In the genomic region with DNA sequence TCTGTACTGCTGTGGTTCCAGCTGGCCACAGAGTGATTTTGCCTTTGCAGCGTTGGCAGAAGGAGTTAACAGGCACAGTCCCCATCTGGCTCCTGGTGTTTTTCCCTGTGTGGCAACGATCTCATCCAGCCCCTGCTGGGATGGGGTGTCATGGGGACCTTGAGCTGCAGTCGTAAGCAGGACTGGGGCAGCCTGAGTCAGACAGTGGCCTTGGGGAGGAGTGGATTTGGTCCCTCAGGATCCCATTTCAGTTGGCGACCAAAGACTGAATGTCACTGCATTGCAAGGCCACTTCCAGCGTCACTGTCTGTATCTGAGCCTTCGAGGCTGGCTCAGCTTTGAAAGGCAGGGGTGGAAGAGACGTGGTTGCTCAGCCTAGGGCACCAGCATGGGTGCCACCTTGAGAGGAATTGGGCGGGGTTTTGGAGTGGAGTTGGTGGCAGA, we compare ENCODE assay signal across 1 cellular context.
TF ChIP-seq lines count a peak whose summit lies in the region.

No MANE protein-coding gene starts in this region.

TF ChIP-seq in HepG2, 621 proteins besides CTCF, POLR2A, EP300 and RAD21 (continued from another document):
- TF ChIP-seq, protein P1, sequence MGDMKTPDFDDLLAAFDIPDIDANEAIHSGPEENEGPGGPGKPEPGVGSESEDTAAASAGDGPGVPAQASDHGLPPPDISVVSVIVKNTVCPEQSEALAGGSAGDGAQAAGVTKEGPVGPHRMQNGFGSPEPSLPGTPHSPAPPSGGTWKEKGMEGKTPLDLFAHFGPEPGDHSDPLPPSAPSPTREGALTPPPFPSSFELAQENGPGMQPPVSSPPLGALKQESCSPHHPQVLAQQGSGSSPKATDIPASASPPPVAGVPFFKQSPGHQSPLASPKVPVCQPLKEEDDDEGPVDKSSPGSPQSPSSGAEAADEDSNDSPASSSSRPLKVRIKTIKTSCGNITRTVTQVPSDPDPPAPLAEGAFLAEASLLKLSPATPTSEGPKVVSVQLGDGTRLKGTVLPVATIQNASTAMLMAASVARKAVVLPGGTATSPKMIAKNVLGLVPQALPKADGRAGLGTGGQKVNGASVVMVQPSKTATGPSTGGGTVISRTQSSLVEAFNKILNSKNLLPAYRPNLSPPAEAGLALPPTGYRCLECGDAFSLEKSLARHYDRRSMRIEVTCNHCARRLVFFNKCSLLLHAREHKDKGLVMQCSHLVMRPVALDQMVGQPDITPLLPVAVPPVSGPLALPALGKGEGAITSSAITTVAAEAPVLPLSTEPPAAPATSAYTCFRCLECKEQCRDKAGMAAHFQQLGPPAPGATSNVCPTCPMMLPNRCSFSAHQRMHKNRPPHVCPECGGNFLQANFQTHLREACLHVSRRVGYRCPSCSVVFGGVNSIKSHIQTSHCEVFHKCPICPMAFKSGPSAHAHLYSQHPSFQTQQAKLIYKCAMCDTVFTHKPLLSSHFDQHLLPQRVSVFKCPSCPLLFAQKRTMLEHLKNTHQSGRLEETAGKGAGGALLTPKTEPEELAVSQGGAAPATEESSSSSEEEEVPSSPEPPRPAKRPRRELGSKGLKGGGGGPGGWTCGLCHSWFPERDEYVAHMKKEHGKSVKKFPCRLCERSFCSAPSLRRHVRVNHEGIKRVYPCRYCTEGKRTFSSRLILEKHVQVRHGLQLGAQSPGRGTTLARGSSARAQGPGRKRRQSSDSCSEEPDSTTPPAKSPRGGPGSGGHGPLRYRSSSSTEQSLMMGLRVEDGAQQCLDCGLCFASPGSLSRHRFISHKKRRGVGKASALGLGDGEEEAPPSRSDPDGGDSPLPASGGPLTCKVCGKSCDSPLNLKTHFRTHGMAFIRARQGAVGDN (CRISPR knock-in tag; IDR thresholded peaks at IDR 0.05), result peak; percentile 75
- TF ChIP-seq, protein P2, sequence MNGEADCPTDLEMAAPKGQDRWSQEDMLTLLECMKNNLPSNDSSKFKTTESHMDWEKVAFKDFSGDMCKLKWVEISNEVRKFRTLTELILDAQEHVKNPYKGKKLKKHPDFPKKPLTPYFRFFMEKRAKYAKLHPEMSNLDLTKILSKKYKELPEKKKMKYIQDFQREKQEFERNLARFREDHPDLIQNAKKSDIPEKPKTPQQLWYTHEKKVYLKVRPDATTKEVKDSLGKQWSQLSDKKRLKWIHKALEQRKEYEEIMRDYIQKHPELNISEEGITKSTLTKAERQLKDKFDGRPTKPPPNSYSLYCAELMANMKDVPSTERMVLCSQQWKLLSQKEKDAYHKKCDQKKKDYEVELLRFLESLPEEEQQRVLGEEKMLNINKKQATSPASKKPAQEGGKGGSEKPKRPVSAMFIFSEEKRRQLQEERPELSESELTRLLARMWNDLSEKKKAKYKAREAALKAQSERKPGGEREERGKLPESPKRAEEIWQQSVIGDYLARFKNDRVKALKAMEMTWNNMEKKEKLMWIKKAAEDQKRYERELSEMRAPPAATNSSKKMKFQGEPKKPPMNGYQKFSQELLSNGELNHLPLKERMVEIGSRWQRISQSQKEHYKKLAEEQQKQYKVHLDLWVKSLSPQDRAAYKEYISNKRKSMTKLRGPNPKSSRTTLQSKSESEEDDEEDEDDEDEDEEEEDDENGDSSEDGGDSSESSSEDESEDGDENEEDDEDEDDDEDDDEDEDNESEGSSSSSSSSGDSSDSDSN (CRISPR knock-in tag; IDR thresholded peaks at IDR 0.05), result peak; percentile 84
- TF ChIP-seq MAZ (IDR thresholded peaks at IDR 0.05; ENCODE audit: borderline replicate concordance, low read depth, low read length), result no peak
- no peak for TF ChIP-seq MAZ (CRISPR knock-in tag; IDR thresholded peaks at IDR 0.05; ENCODE audit: low read depth)
- TF ChIP-seq SP1 (IDR thresholded peaks at IDR 0.05), result no peak
- TF ChIP-seq SP1 (CRISPR knock-in tag; IDR thresholded peaks at IDR 0.05), result no peak
- TF ChIP-seq HNRNPUL1 (IDR thresholded peaks at IDR 0.05; ENCODE audit: low read depth, low read length), result no peak
- no peak for TF ChIP-seq SALL1 (CRISPR knock-in tag; IDR thresholded peaks at IDR 0.05)
- 0 out of 2 replicates have a peak, but pooled peaks have one; percentile 15 for TF ChIP-seq PPARG (CRISPR knock-in tag; conservative IDR thresholded peaks at IDR 0.05)
- no peak for TF ChIP-seq FIP1L1 (IDR thresholded peaks at IDR 0.05; ENCODE audit: borderline replicate concordance, insufficient read depth, low read depth, low read length)
- TF ChIP-seq SAP130 (CRISPR knock-in tag; IDR thresholded peaks at IDR 0.05; ENCODE audit: low read depth), result peak; percentile 42
- no peak for TF ChIP-seq NR2F6 (IDR thresholded peaks at IDR 0.05)
- TF ChIP-seq NR2F6 (CRISPR knock-in tag; IDR thresholded peaks at IDR 0.05), result no peak
- peak; percentile 47 for TF ChIP-seq IKZF4 (CRISPR knock-in tag; IDR thresholded peaks at IDR 0.05; ENCODE audit: borderline replicate concordance, low read depth, not compliant biosample characterization)
- TF ChIP-seq TEAD3 (CRISPR knock-in tag; optimal IDR thresholded peaks at IDR 0.05; ENCODE audit: borderline replicate concordance), result peak; percentile 53
- TF ChIP-seq, protein P3, sequence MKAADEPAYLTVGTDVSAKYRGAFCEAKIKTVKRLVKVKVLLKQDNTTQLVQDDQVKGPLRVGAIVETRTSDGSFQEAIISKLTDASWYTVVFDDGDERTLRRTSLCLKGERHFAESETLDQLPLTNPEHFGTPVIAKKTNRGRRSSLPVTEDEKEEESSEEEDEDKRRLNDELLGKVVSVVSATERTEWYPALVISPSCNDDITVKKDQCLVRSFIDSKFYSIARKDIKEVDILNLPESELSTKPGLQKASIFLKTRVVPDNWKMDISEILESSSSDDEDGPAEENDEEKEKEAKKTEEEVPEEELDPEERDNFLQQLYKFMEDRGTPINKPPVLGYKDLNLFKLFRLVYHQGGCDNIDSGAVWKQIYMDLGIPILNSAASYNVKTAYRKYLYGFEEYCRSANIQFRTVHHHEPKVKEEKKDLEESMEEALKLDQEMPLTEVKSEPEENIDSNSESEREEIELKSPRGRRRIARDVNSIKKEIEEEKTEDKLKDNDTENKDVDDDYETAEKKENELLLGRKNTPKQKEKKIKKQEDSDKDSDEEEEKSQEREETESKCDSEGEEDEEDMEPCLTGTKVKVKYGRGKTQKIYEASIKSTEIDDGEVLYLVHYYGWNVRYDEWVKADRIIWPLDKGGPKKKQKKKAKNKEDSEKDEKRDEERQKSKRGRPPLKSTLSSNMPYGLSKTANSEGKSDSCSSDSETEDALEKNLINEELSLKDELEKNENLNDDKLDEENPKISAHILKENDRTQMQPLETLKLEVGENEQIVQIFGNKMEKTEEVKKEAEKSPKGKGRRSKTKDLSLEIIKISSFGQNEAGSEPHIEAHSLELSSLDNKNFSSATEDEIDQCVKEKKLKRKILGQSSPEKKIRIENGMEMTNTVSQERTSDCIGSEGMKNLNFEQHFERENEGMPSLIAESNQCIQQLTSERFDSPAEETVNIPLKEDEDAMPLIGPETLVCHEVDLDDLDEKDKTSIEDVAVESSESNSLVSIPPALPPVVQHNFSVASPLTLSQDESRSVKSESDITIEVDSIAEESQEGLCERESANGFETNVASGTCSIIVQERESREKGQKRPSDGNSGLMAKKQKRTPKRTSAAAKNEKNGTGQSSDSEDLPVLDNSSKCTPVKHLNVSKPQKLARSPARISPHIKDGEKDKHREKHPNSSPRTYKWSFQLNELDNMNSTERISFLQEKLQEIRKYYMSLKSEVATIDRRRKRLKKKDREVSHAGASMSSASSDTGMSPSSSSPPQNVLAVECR (CRISPR knock-in tag; IDR thresholded peaks at IDR 0.05; ENCODE audit: borderline replicate concordance), result no peak
- TF ChIP-seq HDAC1 (CRISPR knock-in tag; IDR thresholded peaks at IDR 0.05), result 0 out of 2 replicates have a peak, but pooled peaks have one; percentile 20
- TF ChIP-seq EZH2 (conservative IDR thresholded peaks at IDR 0.05; ENCODE audit: low read depth, low read length), result no peak
- TF ChIP-seq, protein P4, sequence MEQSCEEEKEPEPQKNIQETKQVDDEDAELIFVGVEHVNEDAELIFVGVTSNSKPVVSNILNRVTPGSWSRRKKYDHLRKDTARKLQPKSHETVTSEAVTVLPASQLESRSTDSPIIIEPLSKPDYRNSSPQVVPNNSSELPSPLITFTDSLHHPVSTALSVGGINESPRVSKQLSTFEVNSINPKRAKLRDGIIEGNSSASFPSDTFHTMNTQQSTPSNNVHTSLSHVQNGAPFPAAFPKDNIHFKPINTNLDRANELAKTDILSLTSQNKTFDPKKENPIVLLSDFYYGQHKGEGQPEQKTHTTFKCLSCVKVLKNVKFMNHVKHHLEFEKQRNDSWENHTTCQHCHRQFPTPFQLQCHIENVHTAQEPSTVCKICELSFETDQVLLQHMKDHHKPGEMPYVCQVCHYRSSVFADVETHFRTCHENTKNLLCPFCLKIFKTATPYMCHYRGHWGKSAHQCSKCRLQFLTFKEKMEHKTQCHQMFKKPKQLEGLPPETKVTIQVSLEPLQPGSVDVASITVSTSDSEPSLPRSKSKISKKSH (CRISPR knock-in tag; IDR thresholded peaks at IDR 0.05; ENCODE audit: borderline replicate concordance), result 0 out of 2 replicates have a peak, but pooled peaks have one; percentile 12
- TF ChIP-seq GPN1 (CRISPR knock-in tag; IDR thresholded peaks at IDR 0.05; ENCODE audit: borderline replicate concordance), result no peak
- TF ChIP-seq, protein P5, sequence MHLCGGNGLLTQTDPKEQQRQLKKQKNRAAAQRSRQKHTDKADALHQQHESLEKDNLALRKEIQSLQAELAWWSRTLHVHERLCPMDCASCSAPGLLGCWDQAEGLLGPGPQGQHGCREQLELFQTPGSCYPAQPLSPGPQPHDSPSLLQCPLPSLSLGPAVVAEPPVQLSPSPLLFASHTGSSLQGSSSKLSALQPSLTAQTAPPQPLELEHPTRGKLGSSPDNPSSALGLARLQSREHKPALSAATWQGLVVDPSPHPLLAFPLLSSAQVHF (CRISPR knock-in tag; IDR thresholded peaks at IDR 0.05), result no peak
- 0 out of 2 replicates have a peak, but pooled peaks have one; percentile 6 for TF ChIP-seq ELF3 (CRISPR knock-in tag; IDR thresholded peaks at IDR 0.05)
- no peak for TF ChIP-seq ZBTB7B (CRISPR knock-in tag; IDR thresholded peaks at IDR 0.05)
- TF ChIP-seq, protein P6, sequence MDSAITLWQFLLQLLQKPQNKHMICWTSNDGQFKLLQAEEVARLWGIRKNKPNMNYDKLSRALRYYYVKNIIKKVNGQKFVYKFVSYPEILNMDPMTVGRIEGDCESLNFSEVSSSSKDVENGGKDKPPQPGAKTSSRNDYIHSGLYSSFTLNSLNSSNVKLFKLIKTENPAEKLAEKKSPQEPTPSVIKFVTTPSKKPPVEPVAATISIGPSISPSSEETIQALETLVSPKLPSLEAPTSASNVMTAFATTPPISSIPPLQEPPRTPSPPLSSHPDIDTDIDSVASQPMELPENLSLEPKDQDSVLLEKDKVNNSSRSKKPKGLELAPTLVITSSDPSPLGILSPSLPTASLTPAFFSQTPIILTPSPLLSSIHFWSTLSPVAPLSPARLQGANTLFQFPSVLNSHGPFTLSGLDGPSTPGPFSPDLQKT (CRISPR knock-in tag; IDR thresholded peaks at IDR 0.05; ENCODE audit: borderline replicate concordance), result no peak
- TF ChIP-seq ARNT (IDR thresholded peaks at IDR 0.05), result no peak
- TF ChIP-seq, protein P7, sequence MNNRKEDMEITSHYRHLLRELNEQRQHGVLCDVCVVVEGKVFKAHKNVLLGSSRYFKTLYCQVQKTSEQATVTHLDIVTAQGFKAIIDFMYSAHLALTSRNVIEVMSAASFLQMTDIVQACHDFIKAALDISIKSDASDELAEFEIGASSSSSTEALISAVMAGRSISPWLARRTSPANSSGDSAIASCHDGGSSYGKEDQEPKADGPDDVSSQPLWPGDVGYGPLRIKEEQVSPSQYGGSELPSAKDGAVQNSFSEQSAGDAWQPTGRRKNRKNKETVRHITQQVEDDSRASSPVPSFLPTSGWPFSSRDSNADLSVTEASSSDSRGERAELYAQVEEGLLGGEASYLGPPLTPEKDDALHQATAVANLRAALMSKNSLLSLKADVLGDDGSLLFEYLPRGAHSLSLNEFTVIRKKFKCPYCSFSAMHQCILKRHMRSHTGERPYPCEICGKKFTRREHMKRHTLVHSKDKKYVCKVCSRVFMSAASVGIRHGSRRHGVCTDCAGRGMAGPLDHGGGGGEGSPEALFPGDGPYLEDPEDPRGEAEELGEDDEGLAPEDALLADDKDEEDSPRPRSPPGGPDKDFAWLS (CRISPR knock-in tag; IDR thresholded peaks at IDR 0.05; ENCODE audit: borderline replicate concordance), result 0 out of 2 replicates have a peak, but pooled peaks have one; percentile 29
- peak; percentile 87 for TF ChIP-seq ZNF263 (CRISPR knock-in tag; IDR thresholded peaks at IDR 0.05)
- TF ChIP-seq ZNF768 (CRISPR knock-in tag; IDR thresholded peaks at IDR 0.05), result peak; percentile 76
- no peak for TF ChIP-seq ATF2 (CRISPR knock-in tag; IDR thresholded peaks at IDR 0.05)
- TF ChIP-seq LCORL (IDR thresholded peaks at IDR 0.05), result no peak
- TF ChIP-seq LCORL (CRISPR knock-in tag; IDR thresholded peaks at IDR 0.05), result 0 out of 2 replicates have a peak, but pooled peaks have one; percentile 24
